In the genomic region with DNA sequence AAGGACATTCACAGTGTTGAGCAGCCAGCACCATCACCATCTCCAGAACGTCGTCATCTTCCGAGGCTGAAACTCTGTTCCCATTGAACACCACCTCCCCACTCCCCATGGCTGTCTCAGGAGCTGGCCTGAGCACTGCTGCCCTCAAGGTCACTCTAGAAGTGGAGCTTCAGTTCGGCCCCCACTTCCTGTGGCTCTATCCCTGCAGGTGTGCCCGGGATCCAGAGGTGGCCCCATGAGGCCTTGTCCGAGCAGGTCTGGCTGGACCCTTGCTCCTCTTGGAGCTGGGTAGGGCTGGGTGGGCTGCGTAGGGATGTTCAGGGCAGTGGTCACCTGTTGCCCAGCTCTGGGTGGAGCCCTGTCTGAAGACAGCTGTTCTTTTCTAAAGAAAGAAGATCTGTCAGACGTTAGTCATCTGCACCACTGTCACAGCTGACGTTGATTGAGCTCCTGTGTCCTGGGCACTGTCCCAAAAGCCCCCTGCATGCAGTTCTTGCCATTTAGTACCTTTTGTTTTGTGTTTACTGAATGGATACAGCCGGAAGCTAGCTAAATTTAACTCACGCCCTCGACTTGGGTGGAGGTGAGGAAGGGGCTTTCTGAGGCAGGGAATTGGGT, we compare ENCODE assay signal across 25 cellular contexts.
DNase-seq lines count a peak whose midpoint lies in the region; ATAC-seq and TF ChIP-seq lines count a peak whose summit lies in the region.
"Had no signal": no experiment of that assay in that cellular context is flagged by ENCODE, and none has a peak within 500 bp of the region (broad histone marks: within the 10 kb centered on the region; RNA-seq: fewer than 3 reads in every experiment).

No MANE protein-coding gene starts in this region.

- CTCF ChIA-PET in CD4-positive, alpha-beta T cell (lab: Charles Lee) = interaction anchor here (0.5 to 1.6 kb wide), 2 partner anchors 25 to 30 kb away, joined by 3 to 6 read pairs; no protein-coding TSS in a partner anchor
- CTCF ChIA-PET in PC-3 (lab: Charles Lee) = no interaction called here
- CTCF ChIA-PET in naive thymus-derived CD4-positive, alpha-beta T cell (lab: Charles Lee) = no interaction called here
- CTCF ChIA-PET in A673 (lab: Charles Lee) = no interaction called here

- 37 to 90% methylated on average over 4 to 5 of the region's 12 CpGs for WGBS in gastroesophageal sphincter (ENCODE audit: low coverage in 1 of 2), 2 donors

- TF ChIP-seq EP300 in gastroesophageal sphincter (IDR thresholded peaks at IDR 0.05) = no peak

- no peaks in the 10 kb centered on the region for H3F3A ChIP-seq in PC-3 (ENCODE audit: low read length, unreplicated experiment)

- H3K4me3 ChIP-seq in PC-3 (ENCODE audit: low read length) (no peak overlapping the region), A673 (ENCODE audit: low read depth, low read length, poor library complexity, severe bottlenecking) (no peak overlapping the region), gastroesophageal sphincter (no peak overlapping the region)
- no peak overlapping the region for H3K4me3 ChIP-seq in naive thymus-derived CD4-positive, alpha-beta T cell (ENCODE audit: low read length)
- H3K4me3 ChIP-seq: MG63, ovary had no signal

- no peaks in the 10 kb centered on the region for H3K79me2 ChIP-seq in PC-3 (ENCODE audit: low read length)

- H3K4me1 Mint-ChIP-seq in CD4-positive, alpha-beta T cell (ENCODE audit: low read depth) = peaks cover 71% of the 10 kb centered on the region
- H3K4me1 Mint-ChIP-seq in naive thymus-derived CD4-positive, alpha-beta T cell = peaks cover 40 to 94% (median 78%) of the 10 kb centered on the region in 7 donors
- peaks cover 4% of the 10 kb centered on the region for H3K4me1 Mint-ChIP-seq in stimulated activated effector memory CD8-positive, alpha-beta T cell treated with anti-CD3 and anti-CD28 coated beads, Interleukin-12 subunit alpha, Interleukin-12 subunit beta, amount 100 ng/mL, for 72 hours

- H3K9me3 ChIP-seq in CD4-positive, alpha-beta T cell (ENCODE audit: control insufficient read depth, low read length) = no peaks in the 10 kb centered on the region
- H3K9me3 ChIP-seq in PC-3 (ENCODE audit: low read length) = no peaks in the 10 kb centered on the region
- no peaks in the 10 kb centered on the region for H3K9me3 ChIP-seq in naive thymus-derived CD4-positive, alpha-beta T cell (ENCODE audit: control insufficient read depth in 2 of 3, low read length in 3 of 3)
- H3K9me3 ChIP-seq in A673 (ENCODE audit: low read depth, low read length, poor library complexity, severe bottlenecking) = no peaks in the 10 kb centered on the region
- no peaks in the 10 kb centered on the region for H3K9me3 ChIP-seq in gastroesophageal sphincter
- H3K9me3 ChIP-seq: MG63, ovary had no signal

- no peak for TF ChIP-seq CTCF in CD4-positive, alpha-beta T cell (IDR thresholded peaks at IDR 0.05)
- TF ChIP-seq CTCF in PC-3 (conservative IDR thresholded peaks at IDR 0.05; ENCODE audit: low read depth, low read length) = no peak
- no peak for TF ChIP-seq CTCF in A673 (conservative IDR thresholded peaks at IDR 0.05; ENCODE audit: low read depth, low read length)
- no peak for TF ChIP-seq CTCF in gastroesophageal sphincter (IDR thresholded peaks at IDR 0.05)

- H2AFZ ChIP-seq in PC-3 (ENCODE audit: low read length) = no peak overlapping the region

- H3K4me3 Mint-ChIP-seq in CD4-positive, alpha-beta T cell = no peak overlapping the region
- peak overlapping the region in 6 of 10 donors; percentile 48 to 84 (median 63) for H3K4me3 Mint-ChIP-seq in naive thymus-derived CD4-positive, alpha-beta T cell
- no peak overlapping the region for H3K4me3 Mint-ChIP-seq in stimulated activated effector memory CD8-positive, alpha-beta T cell treated with anti-CD3 and anti-CD28 coated beads, Interleukin-12 subunit alpha, Interleukin-12 subunit beta, amount 100 ng/mL, for 72 hours
- H3K4me3 Mint-ChIP-seq: nephron progenitor cell; T-helper 1 cell treated with Interleukin-12 subunit alpha and Interleukin-12 subunit beta and Interleukin-4 antibody, amounts not matched to agents 30 μg/mL and 1 μg/mL, for 36 hours had no signal

- H3K4me2 ChIP-seq in PC-3 (ENCODE audit: low read length) = no peak overlapping the region

- no peak for TF ChIP-seq POLR2A in gastroesophageal sphincter (IDR thresholded peaks at IDR 0.05)

- no peaks in the 10 kb centered on the region for H3K36me3 Mint-ChIP-seq in CD4-positive, alpha-beta T cell (ENCODE audit: low read depth)
- peaks cover 0 to 5% (median 0%) of the 10 kb centered on the region in 5 donors for H3K36me3 Mint-ChIP-seq in naive thymus-derived CD4-positive, alpha-beta T cell
- no peaks in the 10 kb centered on the region for H3K36me3 Mint-ChIP-seq in stimulated activated effector memory CD8-positive, alpha-beta T cell treated with anti-CD3 and anti-CD28 coated beads, Interleukin-12 subunit alpha, Interleukin-12 subunit beta, amount 100 ng/mL, for 72 hours

- ATAC-seq in CD4-positive, alpha-beta T cell (ENCODE audit: poor library complexity) = no peak
- ATAC-seq in PC-3 (peak; percentile 71), gastroesophageal sphincter (no peak)
- no peak for ATAC-seq in naive thymus-derived CD4-positive, alpha-beta T cell
- ATAC-seq in stimulated activated effector memory CD8-positive, alpha-beta T cell treated with anti-CD3 and anti-CD28 coated beads, Interleukin-12 subunit alpha, Interleukin-12 subunit beta, amount 100 ng/mL, for 72 hours = no peak

- peak overlapping the region; percentile 49; the same call in 1 of the 2 replicates for H3K9ac ChIP-seq in PC-3 (ENCODE audit: low read length)

- no peaks in the 10 kb centered on the region for H3K27me3 Mint-ChIP-seq in CD4-positive, alpha-beta T cell
- H3K27me3 Mint-ChIP-seq in naive thymus-derived CD4-positive, alpha-beta T cell = no peaks in the 10 kb centered on the region

- H3K27ac Mint-ChIP-seq in CD4-positive, alpha-beta T cell = peak overlapping the region; percentile 93
- H3K27ac Mint-ChIP-seq in naive thymus-derived CD4-positive, alpha-beta T cell = peak overlapping the region in 8 of 9 donors; percentile 94 to 100 (median 98)
- no peak overlapping the region for H3K27ac Mint-ChIP-seq in stimulated activated effector memory CD8-positive, alpha-beta T cell treated with anti-CD3 and anti-CD28 coated beads, Interleukin-12 subunit alpha, Interleukin-12 subunit beta, amount 100 ng/mL, for 72 hours
- H3K27ac Mint-ChIP-seq: nephron progenitor cell had no signal

- intact Hi-C loops in CD4-positive, alpha-beta T cell (cut with DNase I, micrococcal nuclease) = no loop called here
- intact Hi-C loops in PC-3 (cut with micrococcal nuclease) = no loop called here
- intact Hi-C loops in naive thymus-derived CD4-positive, alpha-beta T cell (cut with micrococcal nuclease) = loop anchor here in 1 of 2 donors (2.0 to 10.0 kb wide), 4 partner anchors 293 to 567 kb away; a partner anchor contains a TSS
- intact Hi-C loops in A673 (cut with micrococcal nuclease; ENCODE audit: unreplicated experiment) = no loop called here

- H3K9me2 ChIP-seq in PC-3 (replicated peaks; ENCODE audit: low read length) = no peaks in the 10 kb centered on the region

- H3K36me3 ChIP-seq in PC-3 (ENCODE audit: low read depth, low read length) = no peaks in the 10 kb centered on the region
- H3K36me3 ChIP-seq in naive thymus-derived CD4-positive, alpha-beta T cell (ENCODE audit: control insufficient read depth in 2 of 3, insufficient read depth in 3 of 3, low read length in 3 of 3) = no peaks in the 10 kb centered on the region
- H3K36me3 ChIP-seq in A673 (ENCODE audit: insufficient read depth, low read length, poor library complexity, severe bottlenecking) = no peaks in the 10 kb centered on the region
- H3K36me3 ChIP-seq in gastroesophageal sphincter = no peaks in the 10 kb centered on the region
- H3K36me3 ChIP-seq: MG63, ovary had no signal

- H3K27ac ChIP-seq in CD4-positive, alpha-beta T cell (ENCODE audit: low read depth, low read length) = peak overlapping the region; percentile 74
- H3K27ac ChIP-seq in PC-3 (ENCODE audit: low read length) = peak overlapping the region; percentile 73
- H3K27ac ChIP-seq in naive thymus-derived CD4-positive, alpha-beta T cell (ENCODE audit: low read depth, low read length) = peak overlapping the region; percentile 75
- no peak overlapping the region for H3K27ac ChIP-seq in A673 (ENCODE audit: low read depth, low read length, poor library complexity, severe bottlenecking)
- H3K27ac ChIP-seq in gastroesophageal sphincter = no peak overlapping the region
- H3K27ac ChIP-seq: ovary had no signal

- no peaks in the 10 kb centered on the region for H4K20me1 ChIP-seq in PC-3 (ENCODE audit: low read length)

- no peak for DNase-seq in CD4-positive, alpha-beta T cell
- DNase-seq in COR-L47 (lab: John Stamatoyannopoulos, UW) = peak; percentile 89
- peak; percentile 35 for DNase-seq in PC-3
- no peak for DNase-seq in naive thymus-derived CD4-positive, alpha-beta T cell
- no peak for DNase-seq in A673 (ENCODE audit: low spot score)
- no peak for DNase-seq in stimulated activated effector memory CD8-positive, alpha-beta T cell treated with anti-CD3 and anti-CD28 coated beads, Interleukin-12 subunit alpha, Interleukin-12 subunit beta, amount 100 ng/mL, for 72 hours (ENCODE audit: low spot score in 2 of 2)
- DNase-seq: activated CD4-positive, alpha-beta T cell treated with anti-CD3 and anti-CD28 coated beads for 1 hour; activated CD8-positive, alpha-beta memory T cell treated with anti-CD3 and anti-CD28 coated beads for 24 hours; activated gamma-delta T cell; anterior cingulate cortex; C1 segment of cervical spinal cord; effector CD8-positive, alpha-beta T cell; glutamatergic neuron; HCEC 1CT; MG63; midbrain; NCI-H2081 treated with DMSO at 0.1 percent for 48 hours; NCI-H526 treated with DMSO at 0.1 percent for 48 hours; nephron progenitor cell; ovary; retina; stimulated activated CD4-positive, alpha-beta T cell treated with anti-CD3 and anti-CD28 coated beads, Interleukin-2, amount 100 ng/mL, for 24 hours; substantia nigra had no signal

- BruUV-seq in PC-3 (replicated peaks; lab: Mats Ljungman, UMichigan) = no TSS peak
- no TSS peak for BruUV-seq in A673 (replicated peaks; lab: Mats Ljungman, UMichigan)

- no peaks in the 10 kb centered on the region for H3K27me3 ChIP-seq in CD4-positive, alpha-beta T cell (ENCODE audit: control insufficient read depth, insufficient read depth, low read length)
- no peaks in the 10 kb centered on the region for H3K27me3 ChIP-seq in PC-3 (ENCODE audit: low read length)
- no peaks in the 10 kb centered on the region for H3K27me3 ChIP-seq in naive thymus-derived CD4-positive, alpha-beta T cell (ENCODE audit: control insufficient read depth in 2 of 2, insufficient read depth in 2 of 2, low read length in 2 of 2)
- H3K27me3 ChIP-seq in A673 (replicated peaks; ENCODE audit: insufficient read depth, low read depth, low read length, poor library complexity) = no peaks in the 10 kb centered on the region
- H3K27me3 ChIP-seq in gastroesophageal sphincter = peaks cover 35% of the 10 kb centered on the region
- H3K27me3 ChIP-seq: MG63, ovary had no signal

- POLR2A ChIA-PET in CD4-positive, alpha-beta T cell (lab: Charles Lee) = no interaction called here
- POLR2A ChIA-PET in PC-3 (lab: Charles Lee; ENCODE audit: unreplicated experiment) = interaction anchor here (0.6 kb wide), 1 partner anchor 14 kb away, joined by 3 read pairs; no protein-coding TSS in a partner anchor
- POLR2A ChIA-PET in naive thymus-derived CD4-positive, alpha-beta T cell (lab: Charles Lee) = interaction anchor here (1.1 to 5.5 kb wide), 3 partner anchors 9 to 30 kb away, joined by 5 to 62 read pairs (median 6); no protein-coding TSS in a partner anchor
- POLR2A ChIA-PET in A673 (lab: Charles Lee; ENCODE audit: low non-redundant PET) = interaction anchor here (0.6 kb wide), 1 partner anchor 336 kb away, joined by 5 read pairs; no protein-coding TSS in a partner anchor

- H3K4me1 ChIP-seq in PC-3 (ENCODE audit: insufficient read depth, low read length) (peaks cover 28% of the 10 kb centered on the region), A673 (ENCODE audit: insufficient read depth, low read length, poor library complexity, severe bottlenecking) (peaks cover 3% of the 10 kb centered on the region), gastroesophageal sphincter (no peaks in the 10 kb centered on the region)
- peaks cover 11 to 65% of the 10 kb centered on the region in 2 donors for H3K4me1 ChIP-seq in naive thymus-derived CD4-positive, alpha-beta T cell (ENCODE audit: control insufficient read depth in 2 of 2, insufficient read depth in 2 of 2, low read length in 2 of 2)

- peaks cover 2% of the 10 kb centered on the region for H3K9me3 Mint-ChIP-seq in CD4-positive, alpha-beta T cell
- peaks cover 0 to 5% (median 0%) of the 10 kb centered on the region in 11 donors for H3K9me3 Mint-ChIP-seq in naive thymus-derived CD4-positive, alpha-beta T cell
- H3K9me3 Mint-ChIP-seq in stimulated activated effector memory CD8-positive, alpha-beta T cell treated with anti-CD3 and anti-CD28 coated beads, Interleukin-12 subunit alpha, Interleukin-12 subunit beta, amount 100 ng/mL, for 72 hours = no peaks in the 10 kb centered on the region
- H3K9me3 Mint-ChIP-seq: nephron progenitor cell; T-helper 1 cell treated with Interleukin-12 subunit alpha and Interleukin-12 subunit beta and Interleukin-4 antibody, amounts not matched to agents 30 μg/mL and 1 μg/mL, for 36 hours had no signal

Comparison
In these comparisons a context has a peak if more than half of its experiments do, and no peak if none do; other contexts are left out.
1. DNase-seq: peak in COR-L47 (single experiment) and PC-3 (single experiment); none in CD4-positive, alpha-beta T cell (0 of 10), naive thymus-derived CD4-positive, alpha-beta T cell (0 of 9), A673 (single experiment) and stimulated activated effector memory CD8-positive, alpha-beta T cell treated with anti-CD3 and anti-CD28 coated beads, Interleukin-12 subunit alpha, Interleukin-12 subunit beta, amount 100 ng/mL, for 72 hours (0 of 2).
2. H3K27ac ChIP-seq: peak in CD4-positive, alpha-beta T cell (single experiment), PC-3 (single experiment) and naive thymus-derived CD4-positive, alpha-beta T cell (single experiment); none in A673 (single experiment) and gastroesophageal sphincter (0 of 4).
3. H3K4me3 Mint-ChIP-seq: peak in naive thymus-derived CD4-positive, alpha-beta T cell (6 of 10); none in CD4-positive, alpha-beta T cell (single experiment) and stimulated activated effector memory CD8-positive, alpha-beta T cell treated with anti-CD3 and anti-CD28 coated beads, Interleukin-12 subunit alpha, Interleukin-12 subunit beta, amount 100 ng/mL, for 72 hours (single experiment).